1 cellular context compared by ENCODE assay signal in genomic region chr15:62059108-62059817, GRCh38.
TF ChIP-seq lines count a peak whose summit lies in the region.

No MANE protein-coding gene starts in this region.

TF ChIP-seq in H1, 55 proteins besides CTCF, POLR2A, EP300 and RAD21:
- TF ChIP-seq PHF8 (conservative IDR thresholded peaks at IDR 0.05; ENCODE audit: low read depth, low read length): no peak
- no peak for TF ChIP-seq ZNF274 (IDR thresholded peaks at IDR 0.05; ENCODE audit: borderline replicate concordance, extremely low read depth, low read length)
- no peak for TF ChIP-seq SIRT6 (IDR thresholded peaks at IDR 0.05; ENCODE audit: low read length)
- no peak for TF ChIP-seq SAP30 (IDR thresholded peaks at IDR 0.05; ENCODE audit: insufficient read depth, insufficient replicate concordance, low read length)
- TF ChIP-seq GTF2F1 (IDR thresholded peaks at IDR 0.05; ENCODE audit: borderline replicate concordance, low read depth, low read length): no peak
- no peak for TF ChIP-seq TCF12 (IDR thresholded peaks at IDR 0.05; ENCODE audit: low read depth, low read length)
- TF ChIP-seq SUZ12 (IDR thresholded peaks at IDR 0.05; ENCODE audit: low read length): no peak
